9 cellular contexts compared by ENCODE assay signal in genomic region chr17:82963104-82963950, GRCh38.
DNase-seq lines count a peak whose midpoint lies in the region; ATAC-seq and TF ChIP-seq lines count a peak whose summit lies in the region.
"Had no signal": no experiment of that assay in that cellular context is flagged by ENCODE, and none has a peak within 500 bp of the region (broad histone marks: within the 10 kb centered on the region; RNA-seq: fewer than 3 reads in every experiment).

No MANE protein-coding gene starts in this region.

- peak; percentile 19 for DNase-seq in DMS53 (lab: John Stamatoyannopoulos, UW)
- DNase-seq in DMS53 treated with DMSO at 0.1 percent for 48 hours (lab: John Stamatoyannopoulos, UW; ENCODE audit: unreplicated experiment) = no peak
- DNase-seq in NCI-H748 treated with DMSO at 0.1 percent for 48 hours (lab: John Stamatoyannopoulos, UW) = peak; percentile 23
- peak; percentile 45 to 72 (median 63) for DNase-seq in body of pancreas
- peak; percentile 47 for DNase-seq in iPS DF 6.9 (ENCODE audit: low read depth, low spot score)
- DNase-seq in retinal pigment epithelial cell (ENCODE audit: low read depth) = peak; percentile 17

- H3K36me3 ChIP-seq in body of pancreas (replicated peaks in 1 of 2; ENCODE audit: insufficient read depth in 1 of 2, low read depth in 2 of 2) (no peaks in the 10 kb centered on the region), iPS DF 6.9 (ENCODE audit: control insufficient read depth, insufficient read depth, low read length) (peaks cover 5% of the 10 kb centered on the region; the same call in 1 of the 2 replicates)

- peak in 6 of 7 experiments; percentile 14 to 65 (median 53) for TF ChIP-seq CTCF in body of pancreas (IDR thresholded peaks at IDR 0.05)
- peak; percentile 96 for TF ChIP-seq CTCF in retinal pigment epithelial cell (conservative IDR thresholded peaks at IDR 0.05; ENCODE audit: low read depth, low read length)

- ATAC-seq in body of pancreas = peak; percentile 78
- no peak for ATAC-seq in HG03159 (IDR thresholded peaks at IDR 0.05; ENCODE audit: unreplicated experiment)
- no peak for ATAC-seq in GM19397 (IDR thresholded peaks at IDR 0.05; ENCODE audit: unreplicated experiment)

- H3K27me3 ChIP-seq in body of pancreas (no peaks in the 10 kb centered on the region), iPS DF 6.9 (ENCODE audit: control insufficient read depth, insufficient read depth, low read length) (no peaks in the 10 kb centered on the region)

- no peaks in the 10 kb centered on the region for H3K9me3 ChIP-seq in body of pancreas
- no peaks in the 10 kb centered on the region for H3K9me3 ChIP-seq in iPS DF 6.9 (ENCODE audit: control insufficient read depth, insufficient read depth, low read length)

- H3K27ac ChIP-seq in body of pancreas (peak overlapping the region in 1 of 4 donors; percentile 30), iPS DF 6.9 (ENCODE audit: low read length) (no peak overlapping the region)
- H3K27ac ChIP-seq: C4-2B had no signal

- H3K4me1 ChIP-seq in body of pancreas (peaks cover 4% of the 10 kb centered on the region), iPS DF 6.9 (ENCODE audit: control insufficient read depth, insufficient read depth, low read length) (no peaks in the 10 kb centered on the region)

- intact Hi-C loops in body of pancreas (cut with DNase I) = no loop called here

- TF ChIP-seq POLR2A in body of pancreas (IDR thresholded peaks at IDR 0.05) = no peak

- no peak overlapping the region for H3K4me3 ChIP-seq in body of pancreas
- H3K4me3 ChIP-seq in iPS DF 6.9 (ENCODE audit: low read length) = peak overlapping the region; percentile 18; the same call in 1 of the 2 replicates
- peak overlapping the region; percentile 15 for H3K4me3 ChIP-seq in retinal pigment epithelial cell (ENCODE audit: low read length)

- WGBS in body of pancreas, 2 donors = 32 to 49% methylated on average over 18 to 25 of the region's 25 CpGs
- WGBS in iPS DF 6.9 (ENCODE audit: insufficient coverage, insufficient read length) = no CpG with 5 or more reads among the region's 25 CpGs

Comparison
In these comparisons a context has a peak if more than half of its experiments do, and no peak if none do; other contexts are left out.
1. H3K4me3 ChIP-seq: peak in iPS DF 6.9 (single experiment) and retinal pigment epithelial cell (single experiment); none in body of pancreas (0 of 2).